Comparison of ENCODE assay signal across 27 cellular contexts in genomic region chr18:73985855-73986254, GRCh38.
"Had no signal": no experiment of that assay in that cellular context is flagged by ENCODE, and none has a peak within 500 bp of the region (broad histone marks: within the 10 kb centered on the region; RNA-seq: fewer than 3 reads in every experiment).

No MANE protein-coding gene starts in this region.

- H3K27me3 ChIP-seq: esophagus squamous epithelium, gastrocnemius medialis, left lung had no signal

- DNase-seq: dermis blood vessel endothelial cell; effector CD8-positive, alpha-beta T cell; effector memory CD8-positive, alpha-beta T cell; endodermal cell; erythroblast; esophagus squamous epithelium; foreskin fibroblast; foreskin melanocyte; gastrocnemius medialis; glutamatergic neuron; head of caudate nucleus; heart right ventricle; hippocampal formation; left cardiac atrium; left lung; left ventricle myocardium superior; lower lobe of right lung; mesenchymal stem cell; mucosa of descending colon; naive B cell had no signal

- H3K4me1 Mint-ChIP-seq: endodermal cell, mesothelial cell of epicardium, naive B cell had no signal

- ATAC-seq: effector memory CD8-positive, alpha-beta T cell; esophagus mucosa; gastrocnemius medialis; heart right ventricle; left cardiac atrium; left lung; left ventricle myocardium superior; lower lobe of right lung; mucosa of descending colon had no signal

- H3K4me3 Mint-ChIP-seq: effector memory CD8-positive, alpha-beta T cell; endodermal cell; mesothelial cell of epicardium; naive B cell had no signal

- H3K9me3 ChIP-seq: esophagus squamous epithelium, gastrocnemius medialis, left lung, lower lobe of right lung, mucosa of descending colon had no signal

- H3K27ac Mint-ChIP-seq: effector memory CD8-positive, alpha-beta T cell; endodermal cell; mesothelial cell of epicardium had no signal

- H3K27me3 Mint-ChIP-seq: naive B cell had no signal

- H3K36me3 Mint-ChIP-seq: mesothelial cell of epicardium had no signal

- H3K4me1 ChIP-seq: gastrocnemius medialis, heart right ventricle, left lung, lower lobe of right lung had no signal

- FAIRE-seq: colon, islet of Langerhans, keratinocyte had no signal

- H3K27ac ChIP-seq: coronary artery, epithelial cell of prostate, esophagus squamous epithelium, gastrocnemius medialis, heart right ventricle, left lung, lower lobe of right lung had no signal

- H3K4me3 ChIP-seq: coronary artery, esophagus squamous epithelium, gastrocnemius medialis, heart right ventricle, left lung, lower lobe of right lung, mucosa of descending colon had no signal
